Comparison of ENCODE assay signal across 8 cellular contexts in the genomic region with DNA sequence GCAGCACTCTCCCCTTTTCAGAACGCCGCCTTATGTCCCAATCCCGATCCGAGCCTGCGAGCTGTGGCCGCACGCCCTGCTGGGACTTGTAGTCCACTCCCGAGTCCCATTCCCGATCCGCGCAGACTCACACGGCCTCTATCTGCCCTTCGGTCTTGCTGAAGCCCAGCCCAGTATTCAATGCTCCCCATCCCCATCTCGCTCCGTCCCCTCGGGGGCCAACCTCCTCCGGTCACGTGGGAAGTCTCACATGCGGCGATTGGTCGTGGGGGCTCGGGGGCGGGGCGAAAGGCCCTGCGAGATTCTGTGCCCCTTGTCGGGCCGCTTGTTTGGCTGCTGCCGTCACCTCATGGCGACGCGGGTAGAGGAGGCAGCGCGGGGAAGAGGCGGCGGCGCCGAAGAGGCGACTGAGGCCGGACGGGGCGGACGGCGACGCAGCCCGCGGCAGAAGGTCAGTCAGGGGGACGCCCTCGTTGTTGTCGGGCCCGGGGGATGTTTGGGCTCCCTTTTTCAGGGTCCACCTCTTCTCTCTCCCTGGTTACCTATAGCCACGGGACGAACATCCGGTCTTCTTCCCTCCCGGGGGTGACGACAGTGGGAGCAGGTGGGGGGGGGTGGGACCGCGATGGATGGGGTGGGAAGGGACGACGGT. TPM values are rescaled to one million over a fixed set of nuclear protein-coding genes. Genes with fewer than 3 reads are reported as not detected.
DNase-seq lines count a peak whose midpoint lies in the region; ATAC-seq lines count a peak whose summit lies in the region.

Gene TXLNG, plus strand, starts transcription at position 328 of the 652 bp plus-strand sequence. Its CDS starts 22 bp downstream, at position 350.

- H3K4me3 Mint-ChIP-seq in immature natural killer cell, result peak within 1 kb of the TSS; percentile 93 to 100 (median 97)

- H3K4me1 Mint-ChIP-seq in immature natural killer cell, result peaks cover 22 to 24% of the 10 kb centered on the region in 2 donors

- H3K27ac Mint-ChIP-seq in immature natural killer cell, result peak within 1 kb of the TSS; percentile 78 to 95 (median 90)

- no peaks in the 10 kb centered on the region for H3K9me3 Mint-ChIP-seq in immature natural killer cell

- DNase-seq in AG08396 (ENCODE audit: low spot score), result peak; percentile 98
- peak; percentile 95 for DNase-seq in NCI-H345 treated with DMSO at 0.1 percent for 48 hours (lab: John Stamatoyannopoulos, UW; ENCODE audit: unreplicated experiment)
- peak; percentile 79 to 84 (median 82) for DNase-seq in activated CD4-positive, CD25-positive, alpha-beta regulatory T cell (lab: John Stamatoyannopoulos, UW)
- peak; percentile 98 for DNase-seq in central memory CD4-positive, alpha-beta T cell
- peak; percentile 98 to 99 (median 98) for DNase-seq in immature natural killer cell
- DNase-seq in smooth muscle cell of the brain vasculature (ENCODE audit: low read depth, low spot score), result peak; percentile 100

- H3K27me3 Mint-ChIP-seq in immature natural killer cell (ENCODE audit: low read depth in 3 of 3), result peaks cover 0 to 6% (median 2%) of the 10 kb centered on the region in 3 donors

- ATAC-seq in GM19023 (IDR thresholded peaks at IDR 0.05; ENCODE audit: unreplicated experiment) (peak; percentile 99), HG03280 (IDR thresholded peaks at IDR 0.05; ENCODE audit: unreplicated experiment) (peak; percentile 98)

- peaks cover 0 to 6% (median 0%) of the 10 kb centered on the region in 3 donors for H3K36me3 Mint-ChIP-seq in immature natural killer cell

RNA-seq across cellular contexts. Expression of gene TXLNG, which starts in this region (rescaled TPM):
- 1 to 10 TPM; 5.2 to 9.8 (median 5.4) TPM for polyA plus RNA-seq in immature natural killer cell

Comparison
In these comparisons a context has a peak if more than half of its experiments do, and no peak if none do; other contexts are left out.
1. Peak in every context shown above with its lines: DNase-seq and ATAC-seq.